22 cellular contexts compared by ENCODE assay signal in the genomic region with DNA sequence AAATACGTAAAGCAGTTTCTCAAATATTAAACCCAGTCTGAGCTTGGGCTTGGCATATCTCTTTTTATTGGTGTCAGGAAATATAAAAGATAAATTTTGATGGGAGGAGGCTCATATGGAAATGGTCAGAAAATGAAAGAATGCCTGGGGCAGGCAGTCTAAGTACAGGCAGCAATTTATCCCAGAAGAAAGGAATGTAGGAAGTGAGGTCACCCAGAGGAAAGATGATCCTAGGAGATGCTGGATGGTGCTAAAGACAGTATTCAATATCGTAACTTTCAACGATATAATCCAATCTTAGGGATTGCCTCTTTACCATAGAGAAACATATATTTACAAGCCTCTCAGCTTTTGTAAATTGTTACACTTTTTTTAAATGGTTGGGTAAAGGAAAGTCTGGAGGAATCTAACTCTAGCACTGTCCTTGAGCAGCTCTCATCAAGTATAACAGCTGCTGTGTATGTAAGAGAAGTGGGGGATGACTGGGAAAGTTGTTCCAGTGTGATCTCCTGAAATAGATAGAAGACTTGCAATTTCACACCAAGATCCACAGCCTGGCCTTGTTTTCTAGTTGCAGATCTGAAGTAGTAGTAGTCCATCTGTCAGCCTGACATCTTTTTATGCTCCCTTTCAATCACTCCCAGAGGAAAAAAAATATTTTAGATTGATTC.
DNase-seq lines count a peak whose midpoint lies in the region; ATAC-seq and TF ChIP-seq lines count a peak whose summit lies in the region.
"Had no signal": no experiment of that assay in that cellular context is flagged by ENCODE, and none has a peak within 500 bp of the region (broad histone marks: within the 10 kb centered on the region; RNA-seq: fewer than 3 reads in every experiment).

No MANE protein-coding gene starts in this region.

- intact Hi-C loops in lower lobe of right lung (cut with DNase I), result no loop called here

- H3K9me3 Mint-ChIP-seq in progenitor cell of endocrine pancreas (ENCODE audit: low read depth), result peaks cover 19% of the 10 kb centered on the region

- no peaks in the 10 kb centered on the region for H3K4me1 Mint-ChIP-seq in progenitor cell of endocrine pancreas (ENCODE audit: low read depth)
- H3K4me1 Mint-ChIP-seq: central memory CD8-positive, alpha-beta T cell; memory B cell; natural killer cell; stimulated activated naive B cell treated with anti-CD40 and anti-IgM and Interleukin-4, amounts not matched to agents 10 μg/mL and 1 μg/mL and 100 μg/mL, for 72 hours had no signal

- H3K27me3 Mint-ChIP-seq in progenitor cell of endocrine pancreas, result no peaks in the 10 kb centered on the region
- H3K27me3 Mint-ChIP-seq: central memory CD8-positive, alpha-beta T cell; stimulated activated naive B cell treated with anti-CD40 and anti-IgM and Interleukin-4, amounts not matched to agents 10 μg/mL and 1 μg/mL and 100 μg/mL, for 72 hours had no signal

- no peaks in the 10 kb centered on the region for H3K27me3 ChIP-seq in lower lobe of right lung (ENCODE audit: low read depth)
- H3K27me3 ChIP-seq: heart left ventricle, MG63 had no signal

- no peak for ATAC-seq in GM19397 (IDR thresholded peaks at IDR 0.05; ENCODE audit: unreplicated experiment)
- ATAC-seq in lower lobe of right lung, result no peak
- ATAC-seq: heart left ventricle; left cardiac atrium; natural killer cell; stimulated activated naive B cell treated with anti-CD40 and anti-IgM and Interleukin-4, amounts not matched to agents 10 μg/mL and 1 μg/mL and 100 μg/mL, for 72 hours had no signal

- H3K27ac Mint-ChIP-seq in progenitor cell of endocrine pancreas, result peak overlapping the region; percentile 38
- H3K27ac Mint-ChIP-seq: activated CD4-positive, alpha-beta memory T cell treated with anti-CD3 and anti-CD28 coated beads for 36 hours; activated naive CD8-positive, alpha-beta T cell; memory B cell; natural killer cell; stimulated activated naive B cell treated with anti-CD40 and anti-IgM and Interleukin-4, amounts not matched to agents 10 μg/mL and 1 μg/mL and 100 μg/mL, for 72 hours had no signal

- H3K4me3 Mint-ChIP-seq in progenitor cell of endocrine pancreas (ENCODE audit: low read depth), result no peak overlapping the region
- H3K4me3 Mint-ChIP-seq: activated CD4-positive, alpha-beta memory T cell treated with anti-CD3 and anti-CD28 coated beads for 36 hours; activated naive CD8-positive, alpha-beta T cell; central memory CD8-positive, alpha-beta T cell; memory B cell; natural killer cell; stimulated activated naive B cell treated with anti-CD40 and anti-IgM and Interleukin-4, amounts not matched to agents 10 μg/mL and 1 μg/mL and 100 μg/mL, for 72 hours had no signal

- no peaks in the 10 kb centered on the region for H3K36me3 ChIP-seq in lower lobe of right lung
- H3K36me3 ChIP-seq: heart left ventricle, MG63, spleen had no signal

- no peak for TF ChIP-seq CTCF in foreskin fibroblast (IDR thresholded peaks at IDR 0.05; ENCODE audit: low read depth, low read length)
- no peak for TF ChIP-seq CTCF in progenitor cell of endocrine pancreas (IDR thresholded peaks at IDR 0.05; ENCODE audit: unreplicated experiment)
- no peak for TF ChIP-seq CTCF in lower lobe of right lung (IDR thresholded peaks at IDR 0.05)

- peak; percentile 79 for DNase-seq in EH (ENCODE audit: low read depth)
- DNase-seq in NCI-H524 treated with DMSO at 0.1 percent for 48 hours (lab: John Stamatoyannopoulos, UW), result peak; percentile 30
- DNase-seq in foreskin fibroblast, result peak; percentile 4 to 72
- no peak for DNase-seq in progenitor cell of endocrine pancreas (ENCODE audit: low spot score, unreplicated experiment)
- DNase-seq in lower lobe of right lung, result no peak
- DNase-seq in ACHN, result no peak
- DNase-seq: activated CD4-positive, alpha-beta memory T cell treated with anti-CD3 and anti-CD28 coated beads for 36 hours; activated CD4-positive, CD25-positive, alpha-beta regulatory T cell; heart left ventricle; left cardiac atrium; MG63; natural killer cell; NCI-H1436 treated with DMSO at 0.1 percent for 48 hours; retina; spleen; stimulated activated CD4-positive, alpha-beta T cell treated with anti-CD3 and anti-CD28 coated beads, Interleukin-4, amount 100 ng/mL, for 1 hour; stimulated activated naive B cell treated with anti-CD40 and anti-IgM and Interleukin-4, amounts not matched to agents 10 μg/mL and 1 μg/mL and 100 μg/mL, for 72 hours had no signal

- H3K4me1 ChIP-seq in lower lobe of right lung, result no peaks in the 10 kb centered on the region
- H3K4me1 ChIP-seq: heart left ventricle, spleen had no signal

- H3K4me3 ChIP-seq in foreskin fibroblast (ENCODE audit: low read depth in 1 of 2, low read length in 2 of 2), result no peak overlapping the region
- H3K4me3 ChIP-seq in lower lobe of right lung, result no peak overlapping the region
- H3K4me3 ChIP-seq: heart left ventricle, MG63, spleen had no signal

- in situ Hi-C loops in ACHN (cut with HindIII; ENCODE audit: low pct_ligation_motif_present, low pct_unique_long_range_greater_than_20kb, low sequenced_read_pairs), result no loop called here

- peaks cover 6% of the 10 kb centered on the region for H3K36me3 Mint-ChIP-seq in progenitor cell of endocrine pancreas (ENCODE audit: insufficient read depth)
- H3K36me3 Mint-ChIP-seq: activated CD4-positive, alpha-beta memory T cell treated with anti-CD3 and anti-CD28 coated beads for 36 hours; activated naive CD8-positive, alpha-beta T cell; memory B cell; natural killer cell; stimulated activated naive B cell treated with anti-CD40 and anti-IgM and Interleukin-4, amounts not matched to agents 10 μg/mL and 1 μg/mL and 100 μg/mL, for 72 hours had no signal

- no peak overlapping the region for H3K27ac ChIP-seq in lower lobe of right lung
- H3K27ac ChIP-seq: heart left ventricle, RWPE1, spleen had no signal

- H3K9me3 ChIP-seq in lower lobe of right lung, result peaks cover 10% of the 10 kb centered on the region

Comparison
In these comparisons a context has a peak if more than half of its experiments do, and no peak if none do; other contexts are left out.
1. DNase-seq: peak in EH (single experiment), NCI-H524 treated with DMSO at 0.1 percent for 48 hours (single experiment) and foreskin fibroblast (2 of 2); none in progenitor cell of endocrine pancreas (single experiment), lower lobe of right lung (single experiment) and ACHN (single experiment).